In the genomic region with DNA sequence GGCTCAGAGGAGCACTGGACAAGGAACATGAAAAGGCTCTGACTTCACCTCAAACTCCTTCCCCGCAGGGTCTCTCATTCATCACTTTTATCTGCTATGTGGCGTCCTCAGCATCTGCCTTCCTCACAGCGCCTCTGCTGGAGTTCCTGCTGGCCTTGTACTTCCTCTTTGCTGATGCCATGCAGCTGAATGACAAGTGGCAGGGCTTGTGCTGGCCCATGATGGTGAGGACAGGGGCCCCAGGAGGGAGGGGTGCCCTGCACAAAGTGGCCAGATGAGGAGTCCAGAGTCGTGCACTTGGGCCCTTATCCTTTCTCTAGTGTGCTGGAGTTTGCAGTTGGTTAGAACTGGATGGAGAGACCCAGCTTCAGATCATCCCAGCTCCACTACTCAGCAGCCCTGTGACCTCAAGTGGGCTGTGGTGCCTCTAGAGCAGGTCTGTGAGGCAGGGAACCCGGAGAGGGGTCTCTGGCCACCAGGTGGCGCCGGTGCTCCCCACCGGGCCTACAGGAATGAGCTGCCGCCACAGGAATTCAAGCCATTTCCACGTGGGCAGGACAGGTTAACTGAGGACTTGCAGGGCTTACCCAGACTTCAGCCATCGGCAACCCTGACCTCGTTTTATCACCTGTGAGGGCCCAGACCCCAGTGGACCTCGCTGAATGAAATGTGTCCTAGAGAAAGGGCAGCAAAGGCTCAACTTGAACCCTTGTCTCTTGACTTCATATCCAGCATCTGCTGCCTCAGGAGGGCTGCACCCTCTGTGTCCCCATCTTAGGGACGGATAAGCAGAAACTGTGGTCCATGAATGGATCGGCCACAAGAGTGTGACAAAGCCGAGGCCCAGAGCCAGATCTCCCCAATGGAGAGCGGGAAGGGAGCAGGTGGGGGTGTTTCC, we compare ENCODE assay signal across 1 cellular context.
TF ChIP-seq lines count a peak whose summit lies in the region.

No MANE protein-coding gene starts in this region.

TF ChIP-seq in HepG2, 621 proteins besides CTCF, POLR2A, EP300 and RAD21 (continued from another document and continues in another):
- TF ChIP-seq, protein P1, sequence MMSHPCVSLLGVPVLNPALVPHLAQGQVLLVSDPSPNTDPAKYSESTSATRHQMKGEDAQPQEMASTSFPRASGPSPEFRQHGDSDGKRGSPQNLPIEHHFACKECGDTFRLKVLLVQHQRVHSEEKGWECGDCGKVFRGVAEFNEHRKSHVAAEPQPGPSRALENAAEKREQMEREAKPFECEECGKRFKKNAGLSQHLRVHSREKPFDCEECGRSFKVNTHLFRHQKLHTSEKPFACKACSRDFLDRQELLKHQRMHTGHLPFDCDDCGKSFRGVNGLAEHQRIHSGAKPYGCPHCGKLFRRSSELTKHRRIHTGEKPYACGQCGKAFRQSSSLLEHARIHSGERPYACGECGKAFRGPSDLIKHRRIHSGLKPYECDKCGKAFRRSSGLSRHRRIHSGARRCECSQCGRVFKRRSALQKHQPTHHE (CRISPR knock-in tag; IDR thresholded peaks at IDR 0.05; ENCODE audit: borderline replicate concordance): peak; percentile 54; the same call in 1 of the 2 replicates
- TF ChIP-seq ZNF660 (CRISPR knock-in tag; IDR thresholded peaks at IDR 0.05; ENCODE audit: borderline replicate concordance, low read depth) (no peak), ZBTB7B (CRISPR knock-in tag; IDR thresholded peaks at IDR 0.05) (peak; percentile 75), ZNF512B (CRISPR knock-in tag; IDR thresholded peaks at IDR 0.05; ENCODE audit: borderline replicate concordance) (0 out of 2 replicates have a peak, but pooled peaks have one; percentile 46), ISL2 (CRISPR knock-in tag; IDR thresholded peaks at IDR 0.05) (peak; percentile 58; the same call in 1 of the 2 replicates), IRF2 (CRISPR knock-in tag; IDR thresholded peaks at IDR 0.05) (peak; percentile 86), ZFP41 (CRISPR knock-in tag; IDR thresholded peaks at IDR 0.05; ENCODE audit: borderline replicate concordance) (peak; percentile 92; the same call in 1 of the 2 replicates), ZNF512 (CRISPR knock-in tag; IDR thresholded peaks at IDR 0.05) (no peak), SMARCE1 (IDR thresholded peaks at IDR 0.05; ENCODE audit: borderline replicate concordance) (no peak), ZNF841 (CRISPR knock-in tag; IDR thresholded peaks at IDR 0.05; ENCODE audit: borderline replicate concordance) (no peak), RFXANK (CRISPR knock-in tag; IDR thresholded peaks at IDR 0.05) (no peak), HHEX (CRISPR knock-in tag; IDR thresholded peaks at IDR 0.05) (no peak), RFX5 (IDR thresholded peaks at IDR 0.05; ENCODE audit: low read depth, low read length) (no peak), RARA (CRISPR knock-in tag; IDR thresholded peaks at IDR 0.05) (peak; percentile 68), CSRNP1 (CRISPR knock-in tag; IDR thresholded peaks at IDR 0.05) (peak; percentile 84), ZNF235 (CRISPR knock-in tag; IDR thresholded peaks at IDR 0.05; ENCODE audit: borderline replicate concordance) (no peak), ZNF121 (CRISPR knock-in tag; IDR thresholded peaks at IDR 0.05) (no peak; the same call in 1 of the 2 replicates), ZNF816 (CRISPR knock-in tag; IDR thresholded peaks at IDR 0.05; ENCODE audit: borderline replicate concordance) (peak; percentile 48; the same call in 1 of the 2 replicates), ZNF75D (CRISPR knock-in tag; IDR thresholded peaks at IDR 0.05; ENCODE audit: borderline replicate concordance) (no peak), ZNF180 (CRISPR knock-in tag; IDR thresholded peaks at IDR 0.05; ENCODE audit: borderline replicate concordance, low read depth) (no peak), CERS6 (CRISPR knock-in tag; IDR thresholded peaks at IDR 0.05) (no peak), ATF1 (CRISPR knock-in tag; IDR thresholded peaks at IDR 0.05) (no peak), ZIK1 (CRISPR knock-in tag; IDR thresholded peaks at IDR 0.05; ENCODE audit: borderline replicate concordance, low read depth) (no peak), TBL1XR1 (IDR thresholded peaks at IDR 0.05; ENCODE audit: borderline replicate concordance, low read length, partially characterized antibody) (peak; percentile 61), TBP (CRISPR knock-in tag; IDR thresholded peaks at IDR 0.05) (peak; percentile 63; the same call in 1 of the 2 replicates)
- TF ChIP-seq, protein P2, sequence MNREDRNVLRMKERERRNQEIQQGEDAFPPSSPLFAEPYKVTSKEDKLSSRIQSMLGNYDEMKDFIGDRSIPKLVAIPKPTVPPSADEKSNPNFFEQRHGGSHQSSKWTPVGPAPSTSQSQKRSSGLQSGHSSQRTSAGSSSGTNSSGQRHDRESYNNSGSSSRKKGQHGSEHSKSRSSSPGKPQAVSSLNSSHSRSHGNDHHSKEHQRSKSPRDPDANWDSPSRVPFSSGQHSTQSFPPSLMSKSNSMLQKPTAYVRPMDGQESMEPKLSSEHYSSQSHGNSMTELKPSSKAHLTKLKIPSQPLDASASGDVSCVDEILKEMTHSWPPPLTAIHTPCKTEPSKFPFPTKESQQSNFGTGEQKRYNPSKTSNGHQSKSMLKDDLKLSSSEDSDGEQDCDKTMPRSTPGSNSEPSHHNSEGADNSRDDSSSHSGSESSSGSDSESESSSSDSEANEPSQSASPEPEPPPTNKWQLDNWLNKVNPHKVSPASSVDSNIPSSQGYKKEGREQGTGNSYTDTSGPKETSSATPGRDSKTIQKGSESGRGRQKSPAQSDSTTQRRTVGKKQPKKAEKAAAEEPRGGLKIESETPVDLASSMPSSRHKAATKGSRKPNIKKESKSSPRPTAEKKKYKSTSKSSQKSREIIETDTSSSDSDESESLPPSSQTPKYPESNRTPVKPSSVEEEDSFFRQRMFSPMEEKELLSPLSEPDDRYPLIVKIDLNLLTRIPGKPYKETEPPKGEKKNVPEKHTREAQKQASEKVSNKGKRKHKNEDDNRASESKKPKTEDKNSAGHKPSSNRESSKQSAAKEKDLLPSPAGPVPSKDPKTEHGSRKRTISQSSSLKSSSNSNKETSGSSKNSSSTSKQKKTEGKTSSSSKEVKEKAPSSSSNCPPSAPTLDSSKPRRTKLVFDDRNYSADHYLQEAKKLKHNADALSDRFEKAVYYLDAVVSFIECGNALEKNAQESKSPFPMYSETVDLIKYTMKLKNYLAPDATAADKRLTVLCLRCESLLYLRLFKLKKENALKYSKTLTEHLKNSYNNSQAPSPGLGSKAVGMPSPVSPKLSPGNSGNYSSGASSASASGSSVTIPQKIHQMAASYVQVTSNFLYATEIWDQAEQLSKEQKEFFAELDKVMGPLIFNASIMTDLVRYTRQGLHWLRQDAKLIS (CRISPR knock-in tag; IDR thresholded peaks at IDR 0.05): no peak
- TF ChIP-seq, protein P3, sequence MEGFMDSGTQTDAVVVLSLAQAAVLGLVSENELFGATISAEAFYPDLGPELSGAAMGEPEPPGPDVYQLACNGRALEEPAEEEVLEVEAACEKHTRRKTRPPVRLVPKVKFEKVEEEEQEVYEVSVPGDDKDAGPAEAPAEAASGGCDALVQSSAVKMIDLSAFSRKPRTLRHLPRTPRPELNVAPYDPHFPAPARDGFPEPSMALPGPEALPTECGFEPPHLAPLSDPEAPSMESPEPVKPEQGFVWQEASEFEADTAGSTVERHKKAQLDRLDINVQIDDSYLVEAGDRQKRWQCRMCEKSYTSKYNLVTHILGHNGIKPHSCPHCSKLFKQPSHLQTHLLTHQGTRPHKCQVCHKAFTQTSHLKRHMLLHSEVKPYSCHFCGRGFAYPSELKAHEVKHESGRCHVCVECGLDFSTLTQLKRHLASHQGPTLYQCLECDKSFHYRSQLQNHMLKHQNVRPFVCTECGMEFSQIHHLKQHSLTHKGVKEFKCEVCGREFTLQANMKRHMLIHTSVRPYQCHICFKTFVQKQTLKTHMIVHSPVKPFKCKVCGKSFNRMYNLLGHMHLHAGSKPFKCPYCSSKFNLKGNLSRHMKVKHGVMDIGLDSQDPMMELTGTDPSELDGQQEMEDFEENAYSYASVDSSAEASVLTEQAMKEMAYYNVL (CRISPR knock-in tag; IDR thresholded peaks at IDR 0.05; ENCODE audit: borderline replicate concordance): peak; percentile 92
- TF ChIP-seq, protein P4, sequence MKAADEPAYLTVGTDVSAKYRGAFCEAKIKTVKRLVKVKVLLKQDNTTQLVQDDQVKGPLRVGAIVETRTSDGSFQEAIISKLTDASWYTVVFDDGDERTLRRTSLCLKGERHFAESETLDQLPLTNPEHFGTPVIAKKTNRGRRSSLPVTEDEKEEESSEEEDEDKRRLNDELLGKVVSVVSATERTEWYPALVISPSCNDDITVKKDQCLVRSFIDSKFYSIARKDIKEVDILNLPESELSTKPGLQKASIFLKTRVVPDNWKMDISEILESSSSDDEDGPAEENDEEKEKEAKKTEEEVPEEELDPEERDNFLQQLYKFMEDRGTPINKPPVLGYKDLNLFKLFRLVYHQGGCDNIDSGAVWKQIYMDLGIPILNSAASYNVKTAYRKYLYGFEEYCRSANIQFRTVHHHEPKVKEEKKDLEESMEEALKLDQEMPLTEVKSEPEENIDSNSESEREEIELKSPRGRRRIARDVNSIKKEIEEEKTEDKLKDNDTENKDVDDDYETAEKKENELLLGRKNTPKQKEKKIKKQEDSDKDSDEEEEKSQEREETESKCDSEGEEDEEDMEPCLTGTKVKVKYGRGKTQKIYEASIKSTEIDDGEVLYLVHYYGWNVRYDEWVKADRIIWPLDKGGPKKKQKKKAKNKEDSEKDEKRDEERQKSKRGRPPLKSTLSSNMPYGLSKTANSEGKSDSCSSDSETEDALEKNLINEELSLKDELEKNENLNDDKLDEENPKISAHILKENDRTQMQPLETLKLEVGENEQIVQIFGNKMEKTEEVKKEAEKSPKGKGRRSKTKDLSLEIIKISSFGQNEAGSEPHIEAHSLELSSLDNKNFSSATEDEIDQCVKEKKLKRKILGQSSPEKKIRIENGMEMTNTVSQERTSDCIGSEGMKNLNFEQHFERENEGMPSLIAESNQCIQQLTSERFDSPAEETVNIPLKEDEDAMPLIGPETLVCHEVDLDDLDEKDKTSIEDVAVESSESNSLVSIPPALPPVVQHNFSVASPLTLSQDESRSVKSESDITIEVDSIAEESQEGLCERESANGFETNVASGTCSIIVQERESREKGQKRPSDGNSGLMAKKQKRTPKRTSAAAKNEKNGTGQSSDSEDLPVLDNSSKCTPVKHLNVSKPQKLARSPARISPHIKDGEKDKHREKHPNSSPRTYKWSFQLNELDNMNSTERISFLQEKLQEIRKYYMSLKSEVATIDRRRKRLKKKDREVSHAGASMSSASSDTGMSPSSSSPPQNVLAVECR (CRISPR knock-in tag; IDR thresholded peaks at IDR 0.05; ENCODE audit: borderline replicate concordance): peak; percentile 77; the same call in 1 of the 2 replicates
